ENCODE assay signal across 21 cellular contexts in the genomic region with DNA sequence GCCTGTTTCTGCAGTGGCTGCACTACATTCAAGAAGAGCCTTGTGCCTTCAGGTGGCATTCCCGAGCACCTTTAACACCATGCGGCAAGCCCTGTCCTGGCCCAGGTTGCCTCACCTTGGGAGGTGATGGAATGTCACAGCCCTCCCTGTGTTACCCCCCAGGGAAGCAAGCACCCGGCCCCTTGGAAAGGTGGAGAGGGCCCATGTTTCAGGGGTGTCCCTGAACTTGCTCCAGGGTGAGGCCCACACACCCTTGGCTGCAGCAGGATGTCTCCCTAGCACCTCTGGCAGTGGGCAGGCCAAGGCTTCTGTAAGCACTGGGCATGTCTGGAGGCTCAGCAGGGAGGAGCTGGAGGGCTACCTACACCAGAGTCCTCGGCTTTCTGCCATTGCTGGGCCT. TPM values are rescaled to one million over a fixed set of nuclear protein-coding genes. Genes with fewer than 3 reads are reported as not detected.
DNase-seq lines count a peak whose midpoint lies in the region; ATAC-seq, FAIRE-seq and TF ChIP-seq lines count a peak whose summit lies in the region.
"Had no signal": no experiment of that assay in that cellular context is flagged by ENCODE, and none has a peak within 500 bp of the region (broad histone marks: within the 10 kb centered on the region; RNA-seq: fewer than 3 reads in every experiment).

No MANE protein-coding gene starts in this region.

- no peak for ATAC-seq in heart left ventricle
- ATAC-seq: A549 had no signal

- H3K27me3 ChIP-seq in right atrium auricular region (no peaks in the 10 kb centered on the region), heart left ventricle (no peaks in the 10 kb centered on the region), small intestine (ENCODE audit: control insufficient read depth in 2 of 2, insufficient read depth in 2 of 2, low read length in 2 of 2) (no peaks in the 10 kb centered on the region)

- peaks cover 0 to 7% of the 10 kb centered on the region in 2 donors for H3K4me1 ChIP-seq in right atrium auricular region
- peaks cover 0 to 6% (median 0%) of the 10 kb centered on the region in 12 donors for H3K4me1 ChIP-seq in heart left ventricle
- H3K4me1 ChIP-seq in small intestine (ENCODE audit: control insufficient read depth in 2 of 2, insufficient read depth in 1 of 2, low read depth in 1 of 2, low read length in 1 of 2), result no peaks in the 10 kb centered on the region

- TF ChIP-seq CTCF in right atrium auricular region (IDR thresholded peaks at IDR 0.05) (no peak), heart left ventricle (IDR thresholded peaks at IDR 0.05) (no peak)

- intact Hi-C loops in heart left ventricle (cut with DNase I), result no loop called here

- H3K9me3 ChIP-seq in right atrium auricular region (no peaks in the 10 kb centered on the region), heart left ventricle (no peaks in the 10 kb centered on the region), small intestine (ENCODE audit: control insufficient read depth, low read depth) (no peaks in the 10 kb centered on the region)
- H3K9me3 ChIP-seq: A549 had no signal

- no peak overlapping the region for H3K27ac Mint-ChIP-seq in activated CD4-positive, alpha-beta memory T cell treated with anti-CD3 and anti-CD28 coated beads, Interleukin-2, amount 10 ng/mL, durations not matched to agents 7 days and 5 days
- H3K27ac Mint-ChIP-seq: HFFc6, IgD-negative memory B cell had no signal

- CTCF ChIA-PET in activated CD4-positive, alpha-beta memory T cell treated with anti-CD3 and anti-CD28 coated beads, Interleukin-2, amount 10 ng/mL, durations not matched to agents 7 days and 5 days (lab: Charles Lee), result interaction anchor here (0.7 kb wide), 1 partner anchor 33 kb away, joined by 3 read pairs; no protein-coding TSS in a partner anchor

- H3K36me3 Mint-ChIP-seq in activated CD4-positive, alpha-beta memory T cell treated with anti-CD3 and anti-CD28 coated beads, Interleukin-2, amount 10 ng/mL, durations not matched to agents 7 days and 5 days (ENCODE audit: low read depth), result no peaks in the 10 kb centered on the region

- H3K27ac ChIP-seq in right atrium auricular region (no peak overlapping the region), heart left ventricle (no peak overlapping the region), small intestine (ENCODE audit: low read depth in 1 of 2, low read length in 1 of 2) (no peak overlapping the region)
- H3K27ac ChIP-seq: 22Rv1, A549, C4-2B, GM23248 had no signal

- no peak for FAIRE-seq in small intestine (lab: Jason Lieb, UNC)
- FAIRE-seq: A549, H54, HTR-8/SVneo had no signal

- POLR2A ChIA-PET in activated CD4-positive, alpha-beta memory T cell treated with anti-CD3 and anti-CD28 coated beads, Interleukin-2, amount 10 ng/mL, durations not matched to agents 7 days and 5 days (lab: Charles Lee), result interaction anchor here (2.2 kb wide), 1 partner anchor 12 kb away, joined by 5 read pairs; no protein-coding TSS in a partner anchor

- H3K36me3 ChIP-seq in right atrium auricular region, result no peaks in the 10 kb centered on the region
- H3K36me3 ChIP-seq in heart left ventricle, result no peaks in the 10 kb centered on the region
- H3K36me3 ChIP-seq in small intestine (ENCODE audit: control insufficient read depth in 2 of 2, insufficient read depth in 2 of 2, low read length in 2 of 2), result peaks cover 5 to 26% of the 10 kb centered on the region in 2 donors

- H3K4me3 ChIP-seq in right atrium auricular region (no peak overlapping the region), heart left ventricle (no peak overlapping the region), small intestine (ENCODE audit: low read depth in 1 of 2, low read length in 2 of 2) (no peak overlapping the region)
- H3K4me3 ChIP-seq: A549, GM23248 had no signal

- peaks cover under 1% of the 10 kb centered on the region for H3K27me3 Mint-ChIP-seq in activated CD4-positive, alpha-beta memory T cell treated with anti-CD3 and anti-CD28 coated beads, Interleukin-2, amount 10 ng/mL, durations not matched to agents 7 days and 5 days

- no peaks in the 10 kb centered on the region for H3K4me1 Mint-ChIP-seq in activated CD4-positive, alpha-beta memory T cell treated with anti-CD3 and anti-CD28 coated beads, Interleukin-2, amount 10 ng/mL, durations not matched to agents 7 days and 5 days

- DNase-seq in right atrium auricular region (ENCODE audit: low spot score), result peak; percentile 55
- no peak for DNase-seq in heart left ventricle
- DNase-seq in mesenteric fat pad (ENCODE audit: low spot score), result peak; percentile 72
- DNase-seq in ureter (ENCODE audit: low spot score), result peak; percentile 39
- DNase-seq in NCI-H69 (lab: John Stamatoyannopoulos, UW), result no peak
- no peak for DNase-seq in activated CD4-positive, alpha-beta memory T cell treated with anti-CD3 and anti-CD28 coated beads, Interleukin-2, amount 10 ng/mL, durations not matched to agents 7 days and 5 days
- DNase-seq in small intestine, result no peak
- DNase-seq: AML-193; CD4-positive, alpha-beta memory T cell; DMS79 treated with DMSO at 0.1 percent for 48 hours; GF-D8; GM23248; HCEC 1CT; HFFc6; KBM-7 had no signal

- no peak for TF ChIP-seq POLR2A in heart left ventricle (IDR thresholded peaks at IDR 0.05)

- H3K9me3 Mint-ChIP-seq in activated CD4-positive, alpha-beta memory T cell treated with anti-CD3 and anti-CD28 coated beads, Interleukin-2, amount 10 ng/mL, durations not matched to agents 7 days and 5 days, result no peaks in the 10 kb centered on the region
- H3K9me3 Mint-ChIP-seq: CD4-positive, alpha-beta memory T cell; HFFc6; IgD-negative memory B cell had no signal

- H3K4me3 Mint-ChIP-seq in activated CD4-positive, alpha-beta memory T cell treated with anti-CD3 and anti-CD28 coated beads, Interleukin-2, amount 10 ng/mL, durations not matched to agents 7 days and 5 days, result no peak overlapping the region
- H3K4me3 Mint-ChIP-seq: CD4-positive, alpha-beta memory T cell; HFFc6; IgD-negative memory B cell had no signal

- 82 to 95% (median 91%) methylated on average over 3 to 4 of the region's 4 CpGs for WGBS in heart left ventricle, 4 donors
- 89 to 95% (median 92%) methylated on average over 4 of the region's 4 CpGs for WGBS in small intestine, 3 donors

RNA-seq across cellular contexts. Expression of a gene that starts 29.3 kb away (rescaled TPM):
- 100 to 1,000 TPM; 115 to 149 TPM for total RNA-seq in right atrium auricular region
- 100 to 1,000 TPM; 165 to 379 (median 261) TPM for total RNA-seq in heart left ventricle
- polyA plus RNA-seq in heart left ventricle, result 100 to 1,000 TPM; 129 to 147 TPM
- total RNA-seq in mesenteric fat pad, result 178 TPM
- 21.3 TPM for total RNA-seq in ureter
- 10 to 100 TPM; 86.8 to 93.1 TPM for total RNA-seq in activated CD4-positive, alpha-beta memory T cell treated with anti-CD3 and anti-CD28 coated beads, Interleukin-2, amount 10 ng/mL, durations not matched to agents 7 days and 5 days
- 100 to 1,000 TPM; 117 to 397 (median 298) TPM for polyA plus RNA-seq in small intestine

Comparison
In these comparisons a context has a peak if more than half of its experiments do, and no peak if none do; other contexts are left out.
1. DNase-seq: peak in right atrium auricular region (single experiment), mesenteric fat pad (single experiment) and ureter (single experiment); none in heart left ventricle (0 of 5), NCI-H69 (single experiment), activated CD4-positive, alpha-beta memory T cell treated with anti-CD3 and anti-CD28 coated beads, Interleukin-2, amount 10 ng/mL, durations not matched to agents 7 days and 5 days (single experiment) and small intestine (single experiment).